Comparison of ENCODE assay signal across 2 cellular contexts in genomic region chr16:49067776-49068175, GRCh38.
TF ChIP-seq lines count a peak whose summit lies in the region.

No MANE protein-coding gene starts in this region.

TF ChIP-seq in GM23338, 12 proteins besides CTCF, POLR2A, EP300 and RAD21:
- no peak for TF ChIP-seq ZNF114 (CRISPR knock-in tag; IDR thresholded peaks at IDR 0.05)
- TF ChIP-seq, protein P1, sequence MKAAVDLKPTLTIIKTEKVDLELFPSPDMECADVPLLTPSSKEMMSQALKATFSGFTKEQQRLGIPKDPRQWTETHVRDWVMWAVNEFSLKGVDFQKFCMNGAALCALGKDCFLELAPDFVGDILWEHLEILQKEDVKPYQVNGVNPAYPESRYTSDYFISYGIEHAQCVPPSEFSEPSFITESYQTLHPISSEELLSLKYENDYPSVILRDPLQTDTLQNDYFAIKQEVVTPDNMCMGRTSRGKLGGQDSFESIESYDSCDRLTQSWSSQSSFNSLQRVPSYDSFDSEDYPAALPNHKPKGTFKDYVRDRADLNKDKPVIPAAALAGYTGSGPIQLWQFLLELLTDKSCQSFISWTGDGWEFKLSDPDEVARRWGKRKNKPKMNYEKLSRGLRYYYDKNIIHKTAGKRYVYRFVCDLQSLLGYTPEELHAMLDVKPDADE (IDR thresholded peaks at IDR 0.05) = no peak
- TF ChIP-seq STAT1 (IDR thresholded peaks at IDR 0.05; ENCODE audit: unreplicated experiment) = no peak
- no peak for TF ChIP-seq ZNF462 (CRISPR knock-in tag; IDR thresholded peaks at IDR 0.05)
- TF ChIP-seq CREB1 (CRISPR knock-in tag; IDR thresholded peaks at IDR 0.05; ENCODE audit: low read depth) = no peak
- TF ChIP-seq POLR2AphosphoS5 (IDR thresholded peaks at IDR 0.05; ENCODE audit: low read depth) = no peak
- no peak for TF ChIP-seq EZH2phosphoT487 (IDR thresholded peaks at IDR 0.05; ENCODE audit: unreplicated experiment)
- no peak for TF ChIP-seq JUNB (IDR thresholded peaks at IDR 0.05; ENCODE audit: unreplicated experiment)
- TF ChIP-seq, protein P2, sequence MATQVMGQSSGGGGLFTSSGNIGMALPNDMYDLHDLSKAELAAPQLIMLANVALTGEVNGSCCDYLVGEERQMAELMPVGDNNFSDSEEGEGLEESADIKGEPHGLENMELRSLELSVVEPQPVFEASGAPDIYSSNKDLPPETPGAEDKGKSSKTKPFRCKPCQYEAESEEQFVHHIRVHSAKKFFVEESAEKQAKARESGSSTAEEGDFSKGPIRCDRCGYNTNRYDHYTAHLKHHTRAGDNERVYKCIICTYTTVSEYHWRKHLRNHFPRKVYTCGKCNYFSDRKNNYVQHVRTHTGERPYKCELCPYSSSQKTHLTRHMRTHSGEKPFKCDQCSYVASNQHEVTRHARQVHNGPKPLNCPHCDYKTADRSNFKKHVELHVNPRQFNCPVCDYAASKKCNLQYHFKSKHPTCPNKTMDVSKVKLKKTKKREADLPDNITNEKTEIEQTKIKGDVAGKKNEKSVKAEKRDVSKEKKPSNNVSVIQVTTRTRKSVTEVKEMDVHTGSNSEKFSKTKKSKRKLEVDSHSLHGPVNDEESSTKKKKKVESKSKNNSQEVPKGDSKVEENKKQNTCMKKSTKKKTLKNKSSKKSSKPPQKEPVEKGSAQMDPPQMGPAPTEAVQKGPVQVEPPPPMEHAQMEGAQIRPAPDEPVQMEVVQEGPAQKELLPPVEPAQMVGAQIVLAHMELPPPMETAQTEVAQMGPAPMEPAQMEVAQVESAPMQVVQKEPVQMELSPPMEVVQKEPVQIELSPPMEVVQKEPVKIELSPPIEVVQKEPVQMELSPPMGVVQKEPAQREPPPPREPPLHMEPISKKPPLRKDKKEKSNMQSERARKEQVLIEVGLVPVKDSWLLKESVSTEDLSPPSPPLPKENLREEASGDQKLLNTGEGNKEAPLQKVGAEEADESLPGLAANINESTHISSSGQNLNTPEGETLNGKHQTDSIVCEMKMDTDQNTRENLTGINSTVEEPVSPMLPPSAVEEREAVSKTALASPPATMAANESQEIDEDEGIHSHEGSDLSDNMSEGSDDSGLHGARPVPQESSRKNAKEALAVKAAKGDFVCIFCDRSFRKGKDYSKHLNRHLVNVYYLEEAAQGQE (IDR thresholded peaks at IDR 0.05; ENCODE audit: unreplicated experiment) = no peak
- no peak for TF ChIP-seq ZNF331 (CRISPR knock-in tag; IDR thresholded peaks at IDR 0.05; ENCODE audit: low read depth)
- no peak for TF ChIP-seq EZH2 (IDR thresholded peaks at IDR 0.05; ENCODE audit: low read depth, unreplicated experiment)
- no peak for TF ChIP-seq NANOG (IDR thresholded peaks at IDR 0.05; ENCODE audit: borderline replicate concordance)

TF ChIP-seq in H1, 55 proteins besides CTCF, POLR2A, EP300 and RAD21:
- TF ChIP-seq JUN (IDR thresholded peaks at IDR 0.05; ENCODE audit: low read depth, low read length) (no peak), PHF8 (conservative IDR thresholded peaks at IDR 0.05; ENCODE audit: low read depth, low read length) (no peak), KDM5A (IDR thresholded peaks at IDR 0.05; ENCODE audit: low read length) (no peak), BRCA1 (IDR thresholded peaks at IDR 0.05; ENCODE audit: low read depth, low read length) (no peak), CHD2 (IDR thresholded peaks at IDR 0.05; ENCODE audit: low read length) (no peak)
